In the genomic region with DNA sequence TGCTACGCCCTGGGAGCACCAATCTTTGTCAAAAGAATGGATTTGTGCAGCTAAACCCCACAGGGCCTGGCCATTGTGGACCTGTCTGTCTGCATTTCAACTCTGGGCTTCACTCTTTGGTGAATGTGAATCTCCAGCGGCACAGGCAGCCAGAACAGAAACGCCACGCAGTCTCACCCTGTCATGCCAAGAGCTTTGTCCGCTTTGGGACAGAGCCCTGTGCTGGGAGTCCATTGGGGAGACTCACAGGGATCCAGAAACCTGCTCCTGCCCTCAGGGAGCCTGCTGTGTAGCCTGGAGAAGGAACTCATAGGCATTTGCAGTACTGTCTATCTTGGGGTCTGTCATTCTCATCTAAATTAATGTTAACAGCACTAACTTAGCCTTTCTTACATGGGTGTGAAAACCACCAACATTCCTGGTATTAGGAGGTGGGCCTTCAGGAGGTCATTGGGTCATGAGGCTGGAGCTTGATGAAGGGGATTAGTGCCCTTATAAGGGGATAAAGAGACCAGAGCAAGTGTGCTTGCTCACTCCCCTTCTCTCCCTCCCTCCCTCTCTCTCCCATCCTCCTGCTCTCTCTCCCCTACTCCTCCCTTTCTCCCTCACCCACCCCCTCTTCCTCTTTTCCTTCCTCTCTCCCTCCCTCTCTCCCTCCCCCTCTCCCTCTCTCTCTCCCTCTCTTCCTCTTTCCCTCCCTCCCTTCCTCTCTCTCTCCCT, we compare ENCODE assay signal across 18 cellular contexts.
"Had no signal": no experiment of that assay in that cellular context is flagged by ENCODE, and none has a peak within 500 bp of the region (broad histone marks: within the 10 kb centered on the region; RNA-seq: fewer than 3 reads in every experiment).

No MANE protein-coding gene starts in this region.

- H3K4me3 ChIP-seq: ascending aorta, lung, mucosa of descending colon, sigmoid colon, testis, upper lobe of right lung had no signal

- H3K36me3 ChIP-seq: ascending aorta, sigmoid colon, upper lobe of right lung, WERI-Rb-1 had no signal

- H3K9me3 ChIP-seq: ascending aorta, mucosa of descending colon, sigmoid colon, testis, upper lobe of right lung had no signal

- H3K4me1 ChIP-seq: ascending aorta, sigmoid colon, testis had no signal

- H3K27ac ChIP-seq: ascending aorta, sigmoid colon, testis, upper lobe of right lung, WERI-Rb-1 had no signal

- ATAC-seq: activated CD4-positive, alpha-beta T cell treated with anti-CD3 and anti-CD28 coated beads for 36 hours; activated CD8-positive, alpha-beta T cell treated with anti-CD3 and anti-CD28 coated beads for 36 hours; mucosa of descending colon; naive thymus-derived CD8-positive, alpha-beta T cell; upper lobe of right lung had no signal

- DNase-seq: activated CD4-positive, alpha-beta T cell treated with anti-CD3 and anti-CD28 coated beads for 36 hours; activated CD8-positive, alpha-beta memory T cell treated with anti-CD3 and anti-CD28 coated beads, Interleukin-2, amount 50 U/mL, for 4 hours; activated CD8-positive, alpha-beta T cell treated with anti-CD3 and anti-CD28 coated beads for 36 hours; activated naive CD8-positive, alpha-beta T cell treated with anti-CD3 and anti-CD28 coated beads, Interleukin-2, amount 10 ng/mL, durations not matched to agents 7 days and 5 days; effector CD8-positive, alpha-beta T cell; hippocampal formation; mucosa of descending colon; naive thymus-derived CD8-positive, alpha-beta T cell; sigmoid colon; stimulated activated CD4-positive, alpha-beta T cell treated with anti-CD3 and anti-CD28 coated beads, Interleukin-4, amount 100 ng/mL, for 1 hour; stimulated activated CD8-positive, alpha-beta memory T cell treated with anti-CD3 and anti-CD28 coated beads, Interleukin-4, amount 100 ng/mL, for 48 hours; SW 1271; testis; upper lobe of right lung; WERI-Rb-1 had no signal

- FAIRE-seq: colon had no signal

- H3K27me3 ChIP-seq: ascending aorta, sigmoid colon, testis, upper lobe of right lung had no signal
